ENCODE assay signal across 29 cellular contexts in genomic region chr16:54945063-54945462, GRCh38. TPM values are rescaled to one million over a fixed set of nuclear protein-coding genes. Genes with fewer than 3 reads are reported as not detected.
"Had no signal": no experiment of that assay in that cellular context is flagged by ENCODE, and none has a peak within 500 bp of the region (broad histone marks: within the 10 kb centered on the region; RNA-seq: fewer than 3 reads in every experiment).

No MANE protein-coding gene starts in this region.

- H3K4me3 ChIP-seq: heart right ventricle, hepatocyte, left lung, lower lobe of right lung, neural progenitor cell, ovary, right atrium auricular region, right lobe of liver, skin epidermis, spleen, suprapubic skin, thoracic aorta, tibial artery, upper lobe of right lung had no signal

- H3K4me1 Mint-ChIP-seq: nephron; neural progenitor cell; stimulated activated effector memory CD8-positive, alpha-beta T cell treated with anti-CD3 and anti-CD28 coated beads, Interleukin-12 subunit alpha, Interleukin-12 subunit beta, amount 100 ng/mL, for 72 hours had no signal

- H3K27ac ChIP-seq: heart right ventricle, hepatocyte, left lung, lower lobe of right lung, neural progenitor cell, neutrophil, ovary, right atrium auricular region, right lobe of liver, spleen, suprapubic skin, thoracic aorta, tibial artery, upper lobe of right lung had no signal

- H3K4me3 Mint-ChIP-seq: naive thymus-derived CD8-positive, alpha-beta T cell; nephron; neural progenitor cell; stimulated activated effector memory CD8-positive, alpha-beta T cell treated with anti-CD3 and anti-CD28 coated beads, Interleukin-12 subunit alpha, Interleukin-12 subunit beta, amount 100 ng/mL, for 72 hours; stimulated activated naive CD8-positive, alpha-beta T cell treated with anti-CD3 and anti-CD28 coated beads, Interleukin-15, Interleukin-2, amounts not matched to agents 100 ng/mL and 50 ng/mL, for 24 hours had no signal

- H3K36me3 Mint-ChIP-seq: neural progenitor cell; stimulated activated effector memory CD8-positive, alpha-beta T cell treated with anti-CD3 and anti-CD28 coated beads, Interleukin-12 subunit alpha, Interleukin-12 subunit beta, amount 100 ng/mL, for 72 hours had no signal

- H3K27me3 ChIP-seq: ovary, tibial artery had no signal

- H3K36me3 ChIP-seq: heart right ventricle, left lung, lower lobe of right lung, neural progenitor cell, neutrophil, ovary, right atrium auricular region, right lobe of liver, spleen, suprapubic skin, thoracic aorta, tibial artery, upper lobe of right lung had no signal

- ATAC-seq: heart right ventricle; left colon; left lung; lower lobe of right lung; naive thymus-derived CD8-positive, alpha-beta T cell; right lobe of liver; stimulated activated effector memory CD8-positive, alpha-beta T cell treated with anti-CD3 and anti-CD28 coated beads, Interleukin-12 subunit alpha, Interleukin-12 subunit beta, amount 100 ng/mL, for 72 hours; upper lobe of right lung had no signal

- DNase-seq: heart right ventricle; kidney; left colon; left lung; lower lobe of right lung; mammary epithelial cell; mesenchymal stem cell; naive thymus-derived CD8-positive, alpha-beta T cell; occipital lobe; ovary; right lobe of liver; spleen; stimulated activated CD4-positive, alpha-beta T cell treated with anti-CD3 and anti-CD28 coated beads, Interleukin-4, amount 100 ng/mL, for 24 hours; stimulated activated naive CD4-positive, alpha-beta T cell; tibial artery; trophoblast cell; upper lobe of right lung had no signal

- H3K9me3 ChIP-seq: heart right ventricle, left lung, lower lobe of right lung, neutrophil, ovary, right atrium auricular region, right lobe of liver, spleen, suprapubic skin, thoracic aorta, tibial artery, upper lobe of right lung had no signal

- H3K4me1 ChIP-seq: left lung, lower lobe of right lung, neural progenitor cell, right atrium auricular region, right lobe of liver, spleen, upper lobe of right lung had no signal

- H3K27ac Mint-ChIP-seq: nephron; neural progenitor cell; progenitor cell of endocrine pancreas; stimulated activated effector memory CD8-positive, alpha-beta T cell treated with anti-CD3 and anti-CD28 coated beads, Interleukin-12 subunit alpha, Interleukin-12 subunit beta, amount 100 ng/mL, for 72 hours; stimulated activated naive CD8-positive, alpha-beta T cell treated with anti-CD3 and anti-CD28 coated beads, Interleukin-15, Interleukin-2, amounts not matched to agents 100 ng/mL and 50 ng/mL, for 24 hours had no signal

- H3K9me3 Mint-ChIP-seq: nephron; neural progenitor cell; stimulated activated effector memory CD8-positive, alpha-beta T cell treated with anti-CD3 and anti-CD28 coated beads, Interleukin-12 subunit alpha, Interleukin-12 subunit beta, amount 100 ng/mL, for 72 hours; stimulated activated naive CD8-positive, alpha-beta T cell treated with anti-CD3 and anti-CD28 coated beads, Interleukin-15, Interleukin-2, amounts not matched to agents 100 ng/mL and 50 ng/mL, for 24 hours had no signal

RNA-seq across cellular contexts. Expression of gene IRX5, which starts 14.4 kb away (rescaled TPM):
- total RNA-seq: left colon; liver; naive thymus-derived CD8-positive, alpha-beta T cell; right lobe of liver; spleen had no signal
- polyA plus RNA-seq: liver; naive thymus-derived CD8-positive, alpha-beta T cell; spleen had no signal
